ENCODE assay signal across 8 cellular contexts in the genomic region with DNA sequence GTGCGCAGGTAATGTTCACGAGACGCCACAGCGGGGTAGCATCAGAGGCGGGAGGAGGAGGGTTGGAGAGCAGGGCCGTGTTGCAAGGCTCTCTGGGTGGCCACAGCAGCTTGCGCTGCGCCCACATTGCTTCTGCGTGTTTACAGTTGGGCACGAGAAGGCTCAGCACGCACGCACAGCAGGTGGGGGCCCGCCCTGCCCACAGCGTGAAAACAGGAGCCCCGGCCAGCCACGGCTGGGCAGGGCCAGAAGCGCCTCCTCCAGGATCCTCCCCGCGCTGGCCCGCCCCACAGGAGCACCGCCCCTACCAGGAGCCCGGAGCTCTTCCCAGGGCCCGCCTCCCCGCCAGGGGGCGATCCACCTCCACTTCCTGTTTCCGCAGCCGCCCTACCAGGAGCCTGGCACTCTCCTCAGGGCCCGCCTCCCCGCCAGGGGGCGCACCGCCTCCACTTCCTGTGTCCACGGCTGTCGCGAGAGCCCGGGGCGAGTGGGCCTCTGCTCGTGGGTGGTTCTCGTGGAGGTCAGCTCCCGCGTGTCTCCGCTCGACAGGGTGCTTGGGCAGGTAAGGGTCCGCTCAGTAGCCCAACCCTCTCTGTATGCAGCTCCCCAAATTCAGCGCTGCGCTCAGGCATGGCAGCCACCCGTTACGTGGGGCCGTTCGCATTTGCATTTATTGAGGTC. TPM values are rescaled to one million over a fixed set of nuclear protein-coding genes. Genes with fewer than 3 reads are reported as not detected.
DNase-seq lines count a peak whose midpoint lies in the region; ATAC-seq and TF ChIP-seq lines count a peak whose summit lies in the region.

A gene with protein sequence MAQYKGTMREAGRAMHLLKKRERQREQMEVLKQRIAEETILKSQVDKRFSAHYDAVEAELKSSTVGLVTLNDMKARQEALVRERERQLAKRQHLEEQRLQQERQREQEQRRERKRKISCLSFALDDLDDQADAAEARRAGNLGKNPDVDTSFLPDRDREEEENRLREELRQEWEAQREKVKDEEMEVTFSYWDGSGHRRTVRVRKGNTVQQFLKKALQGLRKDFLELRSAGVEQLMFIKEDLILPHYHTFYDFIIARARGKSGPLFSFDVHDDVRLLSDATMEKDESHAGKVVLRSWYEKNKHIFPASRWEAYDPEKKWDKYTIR (plus strand): TSS at position 449 of the 681 bp plus-strand sequence. CDS start 439 bp downstream, outside the sequence.

- H3K36me3 ChIP-seq in adipocyte (ENCODE audit: control insufficient read depth, insufficient read depth, low read length, severe bottlenecking) (no peaks in the 10 kb centered on the region), transverse colon (no peaks in the 10 kb centered on the region)

- TF ChIP-seq POLR2A in transverse colon (IDR thresholded peaks at IDR 0.05): no peak

- H3K9me3 ChIP-seq in adipocyte (ENCODE audit: control insufficient read depth, low read length) (no peaks in the 10 kb centered on the region), transverse colon (no peaks in the 10 kb centered on the region)

- in situ Hi-C loops in transverse colon (cut with MboI; ENCODE audit: low pct_ligation_motif_present in 1 of 4, low pct_unique_long_range_greater_than_20kb in 1 of 4, low sequenced_read_pairs in 3 of 4): no loop called here

- ATAC-seq in GM21526 (IDR thresholded peaks at IDR 0.05; ENCODE audit: low FRiP score, unreplicated experiment) (peak; percentile 89), SK-N-SH treated with all-trans-retinoic acid at 6 μM for 48 hours (peak; percentile 98)

- TF ChIP-seq CTCF in transverse colon (IDR thresholded peaks at IDR 0.05): peak; percentile 81 to 99 (median 92)

- WGBS in transverse colon (ENCODE audit: low coverage in 1 of 2), 2 donors: 50 to 65% methylated on average over 1 to 49 of the region's 49 CpGs

- H3K27ac ChIP-seq in transverse colon: peak within 1 kb of the TSS; percentile 57 to 74 (median 72)

- H3K4me3 ChIP-seq in adipocyte (ENCODE audit: low read length) (peak within 1 kb of the TSS; percentile 78), transverse colon (peak within 1 kb of the TSS; percentile 23 to 52 (median 35))

- no peaks in the 10 kb centered on the region for H3K27me3 ChIP-seq in adipocyte (replicated peaks; ENCODE audit: control insufficient read depth, insufficient read depth, low read length)
- no peaks in the 10 kb centered on the region for H3K27me3 ChIP-seq in transverse colon

- H3K4me1 ChIP-seq in adipocyte (ENCODE audit: control insufficient read depth, insufficient read depth, low read length): peaks cover 41% of the 10 kb centered on the region
- peaks cover 0 to 3% (median 0%) of the 10 kb centered on the region in 4 donors for H3K4me1 ChIP-seq in transverse colon

- TF ChIP-seq EP300 in Ishikawa (IDR thresholded peaks at IDR 0.05; ENCODE audit: borderline replicate concordance) (no peak), transverse colon (IDR thresholded peaks at IDR 0.05; ENCODE audit: low read depth) (no peak)

- H3K9ac ChIP-seq in adipocyte (ENCODE audit: low read length): peak within 1 kb of the TSS; percentile 86

- intact Hi-C loops in cardiac septum (cut with DNase I) (loop anchor here (10.0 kb wide), 1 partner anchor 146 kb away; no protein-coding TSS in a partner anchor), posterior cingulate gyrus (cut with DNase I) (loop anchor here (2.0 kb wide), 1 partner anchor 100 kb away; no protein-coding TSS in a partner anchor), transverse colon (cut with DNase I; ENCODE audit: low total_unique reads) (no loop called here)

- DNase-seq in DMS 273 treated with DMSO at 0.1 percent for 48 hours (lab: John Stamatoyannopoulos, UW): peak; percentile 70
- DNase-seq in adipocyte (ENCODE audit: low read depth): peak; percentile 93
- peak; percentile 97 for DNase-seq in cardiac septum (ENCODE audit: low spot score)
- peak; percentile 86 to 99 (median 92) for DNase-seq in posterior cingulate gyrus
- peak; percentile 94 for DNase-seq in transverse colon

- peak; percentile 47; the same call in 1 of the 2 replicates for TF ChIP-seq RAD21 in Ishikawa (IDR thresholded peaks at IDR 0.05; ENCODE audit: low read depth)

TF ChIP-seq in Ishikawa, 13 proteins besides CTCF, POLR2A, EP300 and RAD21:
- TF ChIP-seq TAF1 (IDR thresholded peaks at IDR 0.05; ENCODE audit: low read depth): peak; percentile 35; the same call in 1 of the 2 replicates
- TF ChIP-seq, protein P1, sequence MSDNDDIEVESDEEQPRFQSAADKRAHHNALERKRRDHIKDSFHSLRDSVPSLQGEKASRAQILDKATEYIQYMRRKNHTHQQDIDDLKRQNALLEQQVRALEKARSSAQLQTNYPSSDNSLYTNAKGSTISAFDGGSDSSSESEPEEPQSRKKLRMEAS (IDR thresholded peaks at IDR 0.05): peak; percentile 71
- peak; percentile 62; the same call in 1 of the 2 replicates for TF ChIP-seq EGR1 (IDR thresholded peaks at IDR 0.05)
- TF ChIP-seq CREB1 (IDR thresholded peaks at IDR 0.05; ENCODE audit: low read depth): no peak
- 0 out of 2 replicates have a peak, but pooled peaks have one; percentile 29 for TF ChIP-seq TEAD4 (IDR thresholded peaks at IDR 0.05)
- peak; percentile 45; the same call in 1 of the 2 replicates for TF ChIP-seq CEBPB (IDR thresholded peaks at IDR 0.05)

TF ChIP-seq in SK-N-SH treated with all-trans-retinoic acid at 6 μM for 48 hours, 23 proteins besides CTCF, POLR2A, EP300 and RAD21:
- TF ChIP-seq, protein P2, sequence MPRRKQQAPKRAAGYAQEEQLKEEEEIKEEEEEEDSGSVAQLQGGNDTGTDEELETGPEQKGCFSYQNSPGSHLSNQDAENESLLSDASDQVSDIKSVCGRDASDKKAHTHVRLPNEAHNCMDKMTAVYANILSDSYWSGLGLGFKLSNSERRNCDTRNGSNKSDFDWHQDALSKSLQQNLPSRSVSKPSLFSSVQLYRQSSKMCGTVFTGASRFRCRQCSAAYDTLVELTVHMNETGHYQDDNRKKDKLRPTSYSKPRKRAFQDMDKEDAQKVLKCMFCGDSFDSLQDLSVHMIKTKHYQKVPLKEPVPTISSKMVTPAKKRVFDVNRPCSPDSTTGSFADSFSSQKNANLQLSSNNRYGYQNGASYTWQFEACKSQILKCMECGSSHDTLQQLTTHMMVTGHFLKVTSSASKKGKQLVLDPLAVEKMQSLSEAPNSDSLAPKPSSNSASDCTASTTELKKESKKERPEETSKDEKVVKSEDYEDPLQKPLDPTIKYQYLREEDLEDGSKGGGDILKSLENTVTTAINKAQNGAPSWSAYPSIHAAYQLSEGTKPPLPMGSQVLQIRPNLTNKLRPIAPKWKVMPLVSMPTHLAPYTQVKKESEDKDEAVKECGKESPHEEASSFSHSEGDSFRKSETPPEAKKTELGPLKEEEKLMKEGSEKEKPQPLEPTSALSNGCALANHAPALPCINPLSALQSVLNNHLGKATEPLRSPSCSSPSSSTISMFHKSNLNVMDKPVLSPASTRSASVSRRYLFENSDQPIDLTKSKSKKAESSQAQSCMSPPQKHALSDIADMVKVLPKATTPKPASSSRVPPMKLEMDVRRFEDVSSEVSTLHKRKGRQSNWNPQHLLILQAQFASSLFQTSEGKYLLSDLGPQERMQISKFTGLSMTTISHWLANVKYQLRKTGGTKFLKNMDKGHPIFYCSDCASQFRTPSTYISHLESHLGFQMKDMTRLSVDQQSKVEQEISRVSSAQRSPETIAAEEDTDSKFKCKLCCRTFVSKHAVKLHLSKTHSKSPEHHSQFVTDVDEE (CRISPR knock-in tag; IDR thresholded peaks at IDR 0.05): peak; percentile 52; the same call in 1 of the 2 replicates
- no peak for TF ChIP-seq TOX (CRISPR knock-in tag; IDR thresholded peaks at IDR 0.05; ENCODE audit: borderline replicate concordance)
- TF ChIP-seq CSDC2 (CRISPR knock-in tag; IDR thresholded peaks at IDR 0.05): peak; percentile 67

RNA-seq across cellular contexts. Expression of the gene that starts here (rescaled TPM):
- total RNA-seq in cardiac septum: 18.2 TPM
- total RNA-seq in transverse colon: 1 to 10 TPM in 3 of 4 donors, not detected in 1; 3.4 to 6.4 (median 5.2) TPM

Comparison
In these comparisons a context has a peak if more than half of its experiments do, and no peak if none do; other contexts are left out.
1. Peak in every context shown above with its lines: DNase-seq, ATAC-seq, H3K4me3 ChIP-seq and H3K27ac ChIP-seq.